ENCODE assay signal across 16 cellular contexts in genomic region chr1:66217021-66217420, GRCh38.
DNase-seq lines count a peak whose midpoint lies in the region; ATAC-seq and TF ChIP-seq lines count a peak whose summit lies in the region.
"Had no signal": no experiment of that assay in that cellular context is flagged by ENCODE, and none has a peak within 500 bp of the region (broad histone marks: within the 10 kb centered on the region; RNA-seq: fewer than 3 reads in every experiment).

No MANE protein-coding gene starts in this region.

- no peaks in the 10 kb centered on the region for H3K36me3 ChIP-seq in mesenchymal stem cell (ENCODE audit: control insufficient read depth in 1 of 2, insufficient read depth in 2 of 2, low read depth in 1 of 2, low read length in 2 of 2)

- H2BK120ac ChIP-seq in mesenchymal stem cell (ENCODE audit: low read depth, low read length) = no peak overlapping the region

- 80% methylated on average over 1 of the region's 1 CpG for WGBS in mesenchymal stem cell

- intact Hi-C loops in left colon (cut with DNase I, micrococcal nuclease) = no loop called here

- no peak overlapping the region for H3K4me3 ChIP-seq in mesenchymal stem cell (ENCODE audit: insufficient read depth in 1 of 2, low read depth in 1 of 2, low read length in 2 of 2)
- H3K4me3 ChIP-seq: body of pancreas had no signal

- H3K23ac ChIP-seq in mesenchymal stem cell (ENCODE audit: low read length in 2 of 2) = no peak overlapping the region

- DNase-seq in DMS53 treated with DMSO at 0.1 percent for 48 hours (lab: John Stamatoyannopoulos, UW; ENCODE audit: unreplicated experiment) (peak; percentile 86), LHCN-M2 (ENCODE audit: low read depth) (peak; percentile 89), amniotic epithelial cell (ENCODE audit: low read depth) (peak; percentile 49), mesenchymal stem cell (peak; percentile 28), left colon (no peak), RWPE1 (ENCODE audit: low spot score) (no peak)
- DNase-seq: body of pancreas; CD8-positive, alpha-beta T cell; natural killer cell; NCI-H82; Right ventricle myocardium superior; stimulated activated naive CD4-positive, alpha-beta T cell treated with Interleukin-2 at 50 U/mL for 16 hours had no signal

- ATAC-seq in left colon = no peak
- no peak for ATAC-seq in GM19397 (IDR thresholded peaks at IDR 0.05; ENCODE audit: unreplicated experiment)
- ATAC-seq in GM21528 (IDR thresholded peaks at IDR 0.05; ENCODE audit: low FRiP score, unreplicated experiment) = no peak
- ATAC-seq: body of pancreas; CD8-positive, alpha-beta T cell; HCT116; natural killer cell; sciatic nerve had no signal

- H3K18ac ChIP-seq in mesenchymal stem cell (ENCODE audit: low read depth in 1 of 2, low read length in 2 of 2) = no peak overlapping the region

- H3K4me1 ChIP-seq in mesenchymal stem cell (ENCODE audit: control insufficient read depth, insufficient read depth, low read depth, low read length) = no peaks in the 10 kb centered on the region
- H3K4me1 ChIP-seq: body of pancreas had no signal

- no peak overlapping the region for H2BK12ac ChIP-seq in mesenchymal stem cell (ENCODE audit: low read length in 2 of 2)

- H3K9ac ChIP-seq in mesenchymal stem cell (ENCODE audit: low read length) = peak overlapping the region; percentile 32

- no peak overlapping the region for H2AFZ ChIP-seq in mesenchymal stem cell (ENCODE audit: low read depth, low read length)

- H3K27me3 ChIP-seq in mesenchymal stem cell (ENCODE audit: control insufficient read depth in 1 of 2, insufficient read depth in 1 of 2, low read length in 2 of 2) = no peaks in the 10 kb centered on the region
- H3K27me3 ChIP-seq: body of pancreas had no signal

- H4K8ac ChIP-seq in mesenchymal stem cell (ENCODE audit: low read length) = no peak overlapping the region

- POLR2A ChIA-PET in RWPE1 (lab: Yijun Ruan, JAX; ENCODE audit: low non-redundant PET) = no interaction called here

- no peak overlapping the region for H3K4ac ChIP-seq in mesenchymal stem cell (ENCODE audit: low read depth in 1 of 2, low read length in 2 of 2)

- no peaks in the 10 kb centered on the region for H3K9me3 ChIP-seq in mesenchymal stem cell (ENCODE audit: control insufficient read depth, low read length)
- H3K9me3 ChIP-seq: body of pancreas had no signal

- H2AK5ac ChIP-seq in mesenchymal stem cell (ENCODE audit: low read length, severe bottlenecking) = no peak overlapping the region

- H3K14ac ChIP-seq in mesenchymal stem cell (ENCODE audit: low read length in 2 of 2) = no peak overlapping the region

- H2BK15ac ChIP-seq in mesenchymal stem cell (ENCODE audit: low read depth, poor library complexity, severe bottlenecking) = no peak overlapping the region

- no peak overlapping the region for H4K91ac ChIP-seq in mesenchymal stem cell (ENCODE audit: low read length)

- H3K79me1 ChIP-seq in mesenchymal stem cell (replicated peaks; ENCODE audit: low read length, poor library complexity, severe bottlenecking) = no peaks in the 10 kb centered on the region

- H2BK5ac ChIP-seq in mesenchymal stem cell (ENCODE audit: low read depth, low read length, poor library complexity, severe bottlenecking) = no peak overlapping the region

- no peak for TF ChIP-seq CTCF in RWPE1 (conservative IDR thresholded peaks at IDR 0.05; ENCODE audit: low read depth)

- CTCF ChIA-PET in RWPE1 (lab: Yijun Ruan, JAX) = interaction anchor here (0.6 kb wide), 2 partner anchors 11 to 373 kb away, joined by 3 read pairs; no protein-coding TSS in a partner anchor

- H3K4me2 ChIP-seq in mesenchymal stem cell (ENCODE audit: low read length, poor library complexity, severe bottlenecking) = no peak overlapping the region

- H3K27ac ChIP-seq in mesenchymal stem cell (ENCODE audit: low read length, poor library complexity, severe bottlenecking) (no peak overlapping the region), RWPE1 (no peak overlapping the region)
- H3K27ac ChIP-seq: body of pancreas had no signal

Comparison
In these comparisons a context has a peak if more than half of its experiments do, and no peak if none do; other contexts are left out.
1. DNase-seq: peak in DMS53 treated with DMSO at 0.1 percent for 48 hours (single experiment), LHCN-M2 (single experiment), amniotic epithelial cell (single experiment) and mesenchymal stem cell (single experiment); none in left colon (0 of 2) and RWPE1 (single experiment).